In genomic region chr20:58630063-58630462, GRCh38 we compare ENCODE assay signal across 15 cellular contexts. TPM values are rescaled to one million over a fixed set of nuclear protein-coding genes. Genes with fewer than 3 reads are reported as not detected.
A peak's percentile ranks its signal among the peaks of the same experiment; 100 is the strongest.
DNase-seq lines count a peak whose midpoint lies in the region; ATAC-seq and TF ChIP-seq lines count a peak whose summit lies in the region.
"Had no signal": no experiment of that assay in that cellular context is flagged by ENCODE, and none has a peak within 500 bp of the region (broad histone marks: within the 10 kb centered on the region; RNA-seq: fewer than 3 reads in every experiment).

No MANE protein-coding gene starts in this region.

- no peak overlapping the region for H3K4me3 ChIP-seq in fibroblast of pulmonary artery (replicated peaks; ENCODE audit: low read depth, low read length)
- H3K4me3 ChIP-seq: ascending aorta, lung, skin epidermis, suprapubic skin had no signal

- POLR2A ChIA-PET in T-cell (lab: Charles Lee) = no interaction called here

- CTCF ChIA-PET in T-cell (lab: Charles Lee) = no interaction called here

- no peak for TF ChIP-seq CTCF in fibroblast of pulmonary artery (IDR thresholded peaks at IDR 0.05; ENCODE audit: low read length, missing control alignments)

- H3K4me1 Mint-ChIP-seq in activated naive CD4-positive, alpha-beta T cell treated with anti-CD3 and anti-CD28 coated beads, Interleukin-2, amount 50 U/mL, for 24 hours = peaks cover 75% of the 10 kb centered on the region
- H3K4me1 Mint-ChIP-seq in T-cell = peaks cover 14 to 68% (median 54%) of the 10 kb centered on the region in 3 donors

- H3K36me3 Mint-ChIP-seq in activated naive CD4-positive, alpha-beta T cell treated with anti-CD3 and anti-CD28 coated beads, Interleukin-2, amount 50 U/mL, for 24 hours = no peaks in the 10 kb centered on the region
- H3K36me3 Mint-ChIP-seq in activated naive CD4-positive, alpha-beta T cell treated with anti-CD3 and anti-CD28 coated beads, Interleukin-2, amount 50 U/mL, for 72 hours = no peaks in the 10 kb centered on the region
- H3K36me3 Mint-ChIP-seq in T-cell = no peaks in the 10 kb centered on the region

- peak overlapping the region; percentile 59 for H3K27ac Mint-ChIP-seq in activated naive CD4-positive, alpha-beta T cell treated with anti-CD3 and anti-CD28 coated beads, Interleukin-2, amount 50 U/mL, for 24 hours
- H3K27ac Mint-ChIP-seq in activated naive CD4-positive, alpha-beta T cell treated with anti-CD3 and anti-CD28 coated beads, Interleukin-2, amount 50 U/mL, for 72 hours = no peak overlapping the region
- no peak overlapping the region for H3K27ac Mint-ChIP-seq in T-cell

- no peak for ATAC-seq in activated naive CD4-positive, alpha-beta T cell treated with anti-CD3 and anti-CD28 coated beads, Interleukin-2, amount 50 U/mL, for 72 hours
- no peak for ATAC-seq in T-cell (replicated peaks in 1 of 4)
- no peak for ATAC-seq in HG02981 (IDR thresholded peaks at IDR 0.05; ENCODE audit: unreplicated experiment)
- no peak for ATAC-seq in HG03045 (IDR thresholded peaks at IDR 0.05; ENCODE audit: unreplicated experiment)

- H3K4me3 Mint-ChIP-seq in activated naive CD4-positive, alpha-beta T cell treated with anti-CD3 and anti-CD28 coated beads, Interleukin-2, amount 50 U/mL, for 24 hours = no peak overlapping the region
- H3K4me3 Mint-ChIP-seq in T-cell = no peak overlapping the region
- H3K4me3 Mint-ChIP-seq: activated T-helper 1 cell treated with anti-CD3 and anti-CD28 coated beads, Interleukin-12 subunit alpha, Interleukin-12 subunit beta, Interleukin-2, Interleukin-4 antibody, amounts not matched to agents 30 ng/mL and 10 ng/mL and 1 ng/mL, durations not matched to agents 14 hours and 24 hours and 36 hours had no signal

- no peak for DNase-seq in activated naive CD4-positive, alpha-beta T cell treated with anti-CD3 and anti-CD28 coated beads, Interleukin-2, amount 50 U/mL, for 72 hours (ENCODE audit: low spot score in 2 of 2)
- DNase-seq in SW 1271 (lab: John Stamatoyannopoulos, UW) = peak; percentile 20 to 61
- DNase-seq in fibroblast of pulmonary artery (ENCODE audit: low read depth) = peak; percentile 62
- no peak for DNase-seq in DMS 273 treated with DMSO at 0.1 percent for 48 hours (lab: John Stamatoyannopoulos, UW)
- no peak for DNase-seq in T-cell
- DNase-seq: activated CD4-positive, alpha-beta T cell treated with anti-CD3 and anti-CD28 coated beads, Interleukin-2, amount 50 U/mL, for 1 hour; NK-92 treated with Interleukin-12 subunit alpha and Interleukin-12 subunit beta, amount 100 ng/mL, for 24 hours had no signal

- H3K9me3 Mint-ChIP-seq in activated naive CD4-positive, alpha-beta T cell treated with anti-CD3 and anti-CD28 coated beads, Interleukin-2, amount 50 U/mL, for 24 hours = no peaks in the 10 kb centered on the region
- no peaks in the 10 kb centered on the region for H3K9me3 Mint-ChIP-seq in activated naive CD4-positive, alpha-beta T cell treated with anti-CD3 and anti-CD28 coated beads, Interleukin-2, amount 50 U/mL, for 72 hours
- H3K9me3 Mint-ChIP-seq in T-cell = no peaks in the 10 kb centered on the region
- H3K9me3 Mint-ChIP-seq: activated T-helper 1 cell treated with anti-CD3 and anti-CD28 coated beads, Interleukin-12 subunit alpha, Interleukin-12 subunit beta, Interleukin-2, Interleukin-4 antibody, amounts not matched to agents 30 ng/mL and 10 ng/mL and 1 ng/mL, durations not matched to agents 14 hours and 24 hours and 36 hours had no signal

- H3K27me3 Mint-ChIP-seq in activated naive CD4-positive, alpha-beta T cell treated with anti-CD3 and anti-CD28 coated beads, Interleukin-2, amount 50 U/mL, for 24 hours = no peaks in the 10 kb centered on the region
- no peaks in the 10 kb centered on the region for H3K27me3 Mint-ChIP-seq in T-cell

RNA-seq across cellular contexts. Expression of gene STX16, which starts 21.0 kb away (rescaled TPM):
- total RNA-seq in activated naive CD4-positive, alpha-beta T cell treated with anti-CD3 and anti-CD28 coated beads, Interleukin-2, amount 50 U/mL, for 72 hours = 100 to 1,000 TPM; 130 to 135 TPM
- 100 to 1,000 TPM; 154 to 213 (median 178) TPM for total RNA-seq in T-cell

Comparison
In these comparisons a context has a peak if more than half of its experiments do, and no peak if none do; other contexts are left out.
1. DNase-seq: peak in SW 1271 (2 of 2) and fibroblast of pulmonary artery (single experiment); none in activated naive CD4-positive, alpha-beta T cell treated with anti-CD3 and anti-CD28 coated beads, Interleukin-2, amount 50 U/mL, for 72 hours (0 of 2), DMS 273 treated with DMSO at 0.1 percent for 48 hours (single experiment) and T-cell (0 of 34).